ENCODE assay signal across 1 cellular context in genomic region chr21:39612233-39613028, GRCh38.
TF ChIP-seq lines count a peak whose summit lies in the region.

B3GALT5 (plus strand) TSS chr21:39612940; CDS start chr21:39660560, 47,620 bp downstream.

TF ChIP-seq in endothelial cell of umbilical vein, 7 proteins besides CTCF, POLR2A, EP300 and RAD21:
- no peak for TF ChIP-seq JUN (IDR thresholded peaks at IDR 0.05; ENCODE audit: borderline replicate concordance, insufficient read depth, insufficient read length, low read depth)
- peak; percentile 85 for TF ChIP-seq EZH2 (IDR thresholded peaks at IDR 0.05; ENCODE audit: borderline replicate concordance, low read depth, low read length, severe bottlenecking)
- TF ChIP-seq POLR2AphosphoS5 (IDR thresholded peaks at IDR 0.05; ENCODE audit: insufficient read depth, low read depth, low read length): no peak
- TF ChIP-seq FOS (IDR thresholded peaks at IDR 0.05; ENCODE audit: borderline replicate concordance, insufficient read depth, low read length): no peak
- no peak for TF ChIP-seq GATA2 (IDR thresholded peaks at IDR 0.05; ENCODE audit: insufficient read depth, insufficient read length, low read depth, low read length)
- no peak for TF ChIP-seq MYC (IDR thresholded peaks at IDR 0.05; ENCODE audit: low read depth, low read length)
- no peak for TF ChIP-seq MAX (IDR thresholded peaks at IDR 0.05; ENCODE audit: insufficient read depth, insufficient read length)
